Comparison of ENCODE assay signal across 10 cellular contexts in the genomic region with DNA sequence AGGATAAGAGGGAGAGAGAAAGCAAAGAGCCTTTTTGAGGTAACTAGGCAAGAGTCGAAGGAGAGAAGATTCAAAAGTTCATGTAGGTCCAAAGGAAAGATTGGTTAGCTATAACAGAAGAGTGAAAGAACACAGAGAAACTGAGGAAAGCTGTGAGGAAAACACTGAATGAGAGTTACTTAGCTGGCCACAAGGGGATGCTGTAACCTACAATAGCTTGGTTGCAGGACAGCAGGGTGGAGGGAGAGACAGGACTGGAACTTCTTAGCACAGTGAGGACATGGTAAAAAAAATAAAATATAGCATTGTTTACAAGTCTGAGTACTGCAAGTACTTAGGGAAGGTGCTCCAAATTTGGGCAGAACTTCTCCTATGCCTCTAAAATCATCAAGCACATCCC. TPM values are rescaled to one million over a fixed set of nuclear protein-coding genes. Genes with fewer than 3 reads are reported as not detected.
DNase-seq lines count a peak whose midpoint lies in the region; ATAC-seq and TF ChIP-seq lines count a peak whose summit lies in the region.
"Had no signal": no experiment of that assay in that cellular context is flagged by ENCODE, and none has a peak within 500 bp of the region (broad histone marks: within the 10 kb centered on the region; RNA-seq: fewer than 3 reads in every experiment).

No MANE protein-coding gene starts in this region.

- H3K9me3 ChIP-seq in OCI-LY1 (ENCODE audit: low read length): no peaks in the 10 kb centered on the region
- no peaks in the 10 kb centered on the region for H3K9me3 ChIP-seq in testis

- no peaks in the 10 kb centered on the region for H3K4me1 ChIP-seq in OCI-LY1 (ENCODE audit: insufficient read depth, low read length, severe bottlenecking)
- H3K4me1 ChIP-seq in testis: no peaks in the 10 kb centered on the region

- no peaks in the 10 kb centered on the region for H3K9me2 ChIP-seq in OCI-LY1 (ENCODE audit: low read depth, low read length)

- no peaks in the 10 kb centered on the region for H3K79me2 ChIP-seq in OCI-LY1 (ENCODE audit: insufficient read depth, low read length)

- H3K27ac ChIP-seq in OCI-LY1 (ENCODE audit: low read depth, low read length, poor library complexity, severe bottlenecking): no peak overlapping the region
- H3K27ac ChIP-seq in testis: peak overlapping the region; percentile 39 to 45

- WGBS in testis, 2 donors: 64 to 74% methylated on average over 1 of the region's 1 CpG

- no peak overlapping the region for H3K9ac ChIP-seq in OCI-LY1 (ENCODE audit: low read length)

- H3K4me2 ChIP-seq in OCI-LY1 (ENCODE audit: low read length): no peak overlapping the region

- DNase-seq in NCI-H146 (lab: John Stamatoyannopoulos, UW): peak; percentile 31
- DNase-seq in NCI-H146 treated with DMSO at 0.1 percent for 48 hours (lab: John Stamatoyannopoulos, UW; ENCODE audit: unreplicated experiment): no peak
- DNase-seq in fibroblast of the aortic adventitia (ENCODE audit: low read depth): peak; percentile 49
- peak; percentile 45 for DNase-seq in testis
- DNase-seq in mucosa of gallbladder (ENCODE audit: low spot score): no peak
- DNase-seq in MV-4-11 (lab: John Stamatoyannopoulos, UW): no peak
- DNase-seq: activated CD8-positive, alpha-beta memory T cell treated with anti-CD3 and anti-CD28 coated beads, Interleukin-2, amount 10 ng/mL, durations not matched to agents 7 days and 5 days; NCI-H1694 treated with DMSO at 0.1 percent for 48 hours had no signal

- H3K36me3 ChIP-seq in OCI-LY1 (ENCODE audit: insufficient read depth, low read length) (no peaks in the 10 kb centered on the region), testis (ENCODE audit: low read depth, missing control alignments) (no peaks in the 10 kb centered on the region)

- H3K4me3 ChIP-seq in OCI-LY1 (ENCODE audit: low read depth, low read length, poor library complexity, severe bottlenecking) (no peak overlapping the region), fibroblast of the aortic adventitia (ENCODE audit: low read depth, low read length) (no peak overlapping the region), testis (no peak overlapping the region)

- H4K20me1 ChIP-seq in OCI-LY1 (ENCODE audit: insufficient read depth, low read length): no peaks in the 10 kb centered on the region

- TF ChIP-seq CTCF in OCI-LY1 (IDR thresholded peaks at IDR 0.05; ENCODE audit: low read length) (peak; percentile 46), fibroblast of the aortic adventitia (IDR thresholded peaks at IDR 0.05; ENCODE audit: insufficient read depth, low read length) (peak; percentile 71), testis (IDR thresholded peaks at IDR 0.05) (peak; percentile 52 to 74 (median 60))

- no peaks in the 10 kb centered on the region for H3F3A ChIP-seq in OCI-LY1 (ENCODE audit: insufficient read depth, low read length)

- H3K27me3 ChIP-seq in OCI-LY1 (ENCODE audit: insufficient read depth, low read length): no peaks in the 10 kb centered on the region
- H3K27me3 ChIP-seq in testis: no peaks in the 10 kb centered on the region

- intact Hi-C loops in testis (cut with DNase I; ENCODE audit: low total_unique reads): no loop called here

- no peak for ATAC-seq in HG02623 (IDR thresholded peaks at IDR 0.05; ENCODE audit: unreplicated experiment)
- ATAC-seq: activated CD8-positive, alpha-beta memory T cell treated with anti-CD3 and anti-CD28 coated beads, Interleukin-2, amount 10 ng/mL, durations not matched to agents 7 days and 5 days had no signal

- no peak for TF ChIP-seq POLR2A in testis (IDR thresholded peaks at IDR 0.05)

- no peak overlapping the region for H2AFZ ChIP-seq in OCI-LY1 (ENCODE audit: low read length)

RNA-seq across cellular contexts. Expression of a gene that starts 48.3 kb away (rescaled TPM):
- total RNA-seq in fibroblast of the aortic adventitia (ENCODE audit: low replicate concordance) (0.33 and 4.0 TPM in 2 replicates), testis (10 to 100 TPM in 1 of 2 donors, 1 to 10 TPM in 1; 5.7 to 12.1 TPM), mucosa of gallbladder (45.7 TPM)
- 13.5 TPM for polyA plus RNA-seq in testis (ENCODE audit: insufficient read depth, low read depth, low replicate concordance)

Comparison
In these comparisons a context has a peak if more than half of its experiments do, and no peak if none do; other contexts are left out.
1. DNase-seq: peak in NCI-H146 (single experiment), fibroblast of the aortic adventitia (single experiment) and testis (single experiment); none in NCI-H146 treated with DMSO at 0.1 percent for 48 hours (single experiment), mucosa of gallbladder (single experiment) and MV-4-11 (single experiment).
2. Peak in every context shown above with its lines, with median percentiles within 50 percentile points of each other: CTCF ChIP-seq.